22 cellular contexts compared by ENCODE assay signal in genomic region chr4:101421393-101421792, GRCh38.
DNase-seq lines count a peak whose midpoint lies in the region; ATAC-seq and TF ChIP-seq lines count a peak whose summit lies in the region.
"Had no signal": no experiment of that assay in that cellular context is flagged by ENCODE, and none has a peak within 500 bp of the region (broad histone marks: within the 10 kb centered on the region; RNA-seq: fewer than 3 reads in every experiment).

No MANE protein-coding gene starts in this region.

- H3F3A ChIP-seq in GM23248 (ENCODE audit: insufficient read depth) (no peaks in the 10 kb centered on the region), neural progenitor cell (ENCODE audit: low read depth) (peaks cover 21% of the 10 kb centered on the region)

- no peaks in the 10 kb centered on the region for H3K4me1 ChIP-seq in GM23248 (ENCODE audit: insufficient read depth)
- no peaks in the 10 kb centered on the region for H3K4me1 ChIP-seq in adipocyte (ENCODE audit: control insufficient read depth, insufficient read depth, low read length)
- no peaks in the 10 kb centered on the region for H3K4me1 ChIP-seq in mesenchymal stem cell (ENCODE audit: control insufficient read depth, insufficient read depth, low read depth, low read length)
- peaks cover 38% of the 10 kb centered on the region for H3K4me1 ChIP-seq in neural progenitor cell
- H3K4me1 ChIP-seq in CD4-positive, alpha-beta memory T cell (ENCODE audit: insufficient read depth, low read length), result peaks cover 37% of the 10 kb centered on the region

- CTCF ChIA-PET in CD4-positive, alpha-beta memory T cell (lab: Charles Lee; ENCODE audit: partially characterized antibody), result no interaction called here

- H3K79me2 ChIP-seq in GM23248 (ENCODE audit: insufficient read depth) (no peaks in the 10 kb centered on the region), neural progenitor cell (ENCODE audit: low read depth) (no peaks in the 10 kb centered on the region)

- no peak overlapping the region for H3K27ac ChIP-seq in GM23248
- H3K27ac ChIP-seq in mesenchymal stem cell (ENCODE audit: low read length, poor library complexity, severe bottlenecking), result no peak overlapping the region
- no peak overlapping the region for H3K27ac ChIP-seq in neural progenitor cell
- H3K27ac ChIP-seq in CD4-positive, alpha-beta memory T cell (ENCODE audit: low read depth, low read length), result no peak overlapping the region
- H3K27ac ChIP-seq: HL-60, Peyer's patch had no signal

- H2BK120ac ChIP-seq in mesenchymal stem cell (ENCODE audit: low read depth, low read length), result no peak overlapping the region

- POLR2A ChIA-PET in CD4-positive, alpha-beta memory T cell (lab: Charles Lee; ENCODE audit: partially characterized antibody), result no interaction called here

- in situ Hi-C loops in GM23248 (cut with MboI), result no loop called here
- in situ Hi-C loops in G401 (cut with HindIII; ENCODE audit: low sequenced_read_pairs), result no loop called here

- H3K4me3 ChIP-seq in GM23248, result no peak overlapping the region
- H3K4me3 ChIP-seq in adipocyte (ENCODE audit: low read length), result no peak overlapping the region
- no peak overlapping the region for H3K4me3 ChIP-seq in mesenchymal stem cell (ENCODE audit: insufficient read depth in 1 of 2, low read depth in 1 of 2, low read length in 2 of 2)
- no peak overlapping the region for H3K4me3 ChIP-seq in neural progenitor cell
- H3K4me3 ChIP-seq in CD4-positive, alpha-beta memory T cell (ENCODE audit: low read length in 2 of 2), result no peak overlapping the region
- H3K4me3 ChIP-seq: Peyer's patch had no signal

- TF ChIP-seq CTCF in neural progenitor cell (IDR thresholded peaks at IDR 0.05), result no peak

- H4K20me1 ChIP-seq in GM23248 (ENCODE audit: insufficient read depth) (no peaks in the 10 kb centered on the region), neural progenitor cell (ENCODE audit: low read depth) (peaks cover 3% of the 10 kb centered on the region)

- 62 to 69% methylated on average over 2 of the region's 2 CpGs for WGBS in GM23248 (ENCODE audit: low coverage in 1 of 2, low lambda C conversion rate in 2 of 2, missing lambda C conversion rate in 2 of 2), 2 experiments
- WGBS in mesenchymal stem cell, result no CpG with 5 or more reads among the region's 2 CpGs

- ATAC-seq in GM18519 (IDR thresholded peaks at IDR 0.05; ENCODE audit: low FRiP score, unreplicated experiment), result no peak
- ATAC-seq: Right ventricle myocardium inferior had no signal

- no peaks in the 10 kb centered on the region for H3K9me2 ChIP-seq in GM23248 (ENCODE audit: insufficient read depth)

- H2BK5ac ChIP-seq in mesenchymal stem cell (ENCODE audit: low read depth, low read length, poor library complexity, severe bottlenecking), result no peak overlapping the region

- H3K4me1 Mint-ChIP-seq in neural progenitor cell, result peaks cover 5% of the 10 kb centered on the region
- H3K4me1 Mint-ChIP-seq in CD4-positive, alpha-beta memory T cell, result peaks cover 23 to 36% (median 28%) of the 10 kb centered on the region in 4 donors

- no peaks in the 10 kb centered on the region for H3K27me3 ChIP-seq in GM23248 (replicated peaks; ENCODE audit: insufficient read depth)
- H3K27me3 ChIP-seq in adipocyte (replicated peaks; ENCODE audit: control insufficient read depth, insufficient read depth, low read length), result no peaks in the 10 kb centered on the region
- H3K27me3 ChIP-seq in mesenchymal stem cell (ENCODE audit: control insufficient read depth in 1 of 2, insufficient read depth in 1 of 2, low read length in 2 of 2), result no peaks in the 10 kb centered on the region
- H3K27me3 ChIP-seq in neural progenitor cell, result no peaks in the 10 kb centered on the region
- H3K27me3 ChIP-seq in CD4-positive, alpha-beta memory T cell (ENCODE audit: insufficient read depth, low read length), result no peaks in the 10 kb centered on the region
- H3K27me3 ChIP-seq: Peyer's patch had no signal

- H3K4me3 Mint-ChIP-seq in neural progenitor cell, result no peak overlapping the region
- H3K4me3 Mint-ChIP-seq in CD4-positive, alpha-beta memory T cell, result no peak overlapping the region
- H3K4me3 Mint-ChIP-seq: B cell, H9 had no signal

- DNase-seq in GM23248 (peak; percentile 5), adipocyte (ENCODE audit: low read depth) (peak; percentile 61), mesenchymal stem cell (peak; percentile 2), neural progenitor cell (ENCODE audit: low spot score) (no peak), G401 (ENCODE audit: low spot score) (no peak)
- DNase-seq in CD4-positive, alpha-beta memory T cell, result no peak
- DNase-seq: COR-L47; DMS 273 treated with DMSO at 0.1 percent for 48 hours; H9; NCI-H1092 treated with DMSO at 0.1 percent for 48 hours; NCI-H146; NCI-H2029 treated with DMSO at 0.1 percent for 48 hours; NCI-H2171; NCI-H526 treated with DMSO at 0.1 percent for 48 hours; NK-92 treated with Interleukin-12 subunit alpha and Interleukin-12 subunit beta, amount 100 ng/mL, for 24 hours; Peyer's patch; T-helper 1 cell had no signal

- peak; percentile 25; the same call in 1 of the 2 replicates for TF ChIP-seq EP300 in Ishikawa (IDR thresholded peaks at IDR 0.05; ENCODE audit: borderline replicate concordance)

- no peak overlapping the region for H4K91ac ChIP-seq in mesenchymal stem cell (ENCODE audit: low read length)

- H3K4me2 ChIP-seq in GM23248 (ENCODE audit: unreplicated experiment) (no peak overlapping the region), mesenchymal stem cell (ENCODE audit: low read length, poor library complexity, severe bottlenecking) (no peak overlapping the region), neural progenitor cell (no peak overlapping the region)

- H3K36me3 Mint-ChIP-seq in neural progenitor cell, result no peaks in the 10 kb centered on the region
- H3K36me3 Mint-ChIP-seq in CD4-positive, alpha-beta memory T cell, result no peaks in the 10 kb centered on the region

- H4K8ac ChIP-seq in mesenchymal stem cell (ENCODE audit: low read length), result no peak overlapping the region

- H3K14ac ChIP-seq in mesenchymal stem cell (ENCODE audit: low read length in 2 of 2), result no peak overlapping the region

- H3K9me3 ChIP-seq in GM23248 (ENCODE audit: low read depth) (no peaks in the 10 kb centered on the region), adipocyte (ENCODE audit: control insufficient read depth, low read length) (no peaks in the 10 kb centered on the region), mesenchymal stem cell (ENCODE audit: control insufficient read depth, low read length) (no peaks in the 10 kb centered on the region), neural progenitor cell (ENCODE audit: low read depth) (no peaks in the 10 kb centered on the region)
- no peaks in the 10 kb centered on the region for H3K9me3 ChIP-seq in CD4-positive, alpha-beta memory T cell (ENCODE audit: control insufficient read depth in 1 of 2, low read length in 2 of 2)
- H3K9me3 ChIP-seq: Peyer's patch had no signal

- H3K79me1 ChIP-seq in mesenchymal stem cell (replicated peaks; ENCODE audit: low read length, poor library complexity, severe bottlenecking), result no peaks in the 10 kb centered on the region

- H3K9me3 Mint-ChIP-seq in neural progenitor cell, result no peaks in the 10 kb centered on the region
- peaks cover 0 to 2% (median 0%) of the 10 kb centered on the region in 8 donors for H3K9me3 Mint-ChIP-seq in CD4-positive, alpha-beta memory T cell
- H3K9me3 Mint-ChIP-seq: H9 had no signal

- H2AK5ac ChIP-seq in mesenchymal stem cell (ENCODE audit: low read length, severe bottlenecking), result no peak overlapping the region

- no peaks in the 10 kb centered on the region for H3K27me3 Mint-ChIP-seq in neural progenitor cell (ENCODE audit: insufficient read depth, low read depth)
- H3K27me3 Mint-ChIP-seq in CD4-positive, alpha-beta memory T cell, result peaks cover 12 to 19% of the 10 kb centered on the region in 2 donors
- H3K27me3 Mint-ChIP-seq: B cell had no signal

- H3K9ac ChIP-seq in GM23248 (no peak overlapping the region), adipocyte (ENCODE audit: low read length) (no peak overlapping the region), mesenchymal stem cell (ENCODE audit: low read length) (no peak overlapping the region), neural progenitor cell (no peak overlapping the region)

- TF ChIP-seq RAD21 in Ishikawa (IDR thresholded peaks at IDR 0.05; ENCODE audit: low read depth), result no peak

- intact Hi-C loops in CD4-positive, alpha-beta memory T cell (cut with micrococcal nuclease), result no loop called here

- no peak overlapping the region for H3K27ac Mint-ChIP-seq in neural progenitor cell
- no peak overlapping the region for H3K27ac Mint-ChIP-seq in CD4-positive, alpha-beta memory T cell
- H3K27ac Mint-ChIP-seq: B cell, H9 had no signal

- no peak overlapping the region for H3K23ac ChIP-seq in mesenchymal stem cell (ENCODE audit: low read length in 2 of 2)

- H3K36me3 ChIP-seq in GM23248 (ENCODE audit: low read depth) (no peaks in the 10 kb centered on the region), adipocyte (ENCODE audit: control insufficient read depth, insufficient read depth, low read length, severe bottlenecking) (no peaks in the 10 kb centered on the region), mesenchymal stem cell (ENCODE audit: control insufficient read depth in 1 of 2, insufficient read depth in 2 of 2, low read depth in 1 of 2, low read length in 2 of 2) (no peaks in the 10 kb centered on the region), neural progenitor cell (no peaks in the 10 kb centered on the region)
- H3K36me3 ChIP-seq in CD4-positive, alpha-beta memory T cell (ENCODE audit: insufficient read depth, low read length), result no peaks in the 10 kb centered on the region
- H3K36me3 ChIP-seq: Peyer's patch had no signal

- no peak overlapping the region for H2BK12ac ChIP-seq in mesenchymal stem cell (ENCODE audit: low read length in 2 of 2)

- H3K4ac ChIP-seq in mesenchymal stem cell (ENCODE audit: low read depth in 1 of 2, low read length in 2 of 2), result no peak overlapping the region

- no peak overlapping the region for H2BK15ac ChIP-seq in mesenchymal stem cell (ENCODE audit: low read depth, poor library complexity, severe bottlenecking)

- 0 out of 2 replicates have a peak overlapping the region, but pooled peaks have one; percentile 23 for H2AFZ ChIP-seq in GM23248
- no peak overlapping the region for H2AFZ ChIP-seq in mesenchymal stem cell (ENCODE audit: low read depth, low read length)
- H2AFZ ChIP-seq in neural progenitor cell (replicated peaks), result no peak overlapping the region

- H3K18ac ChIP-seq in mesenchymal stem cell (ENCODE audit: low read depth in 1 of 2, low read length in 2 of 2), result no peak overlapping the region

TF ChIP-seq in Ishikawa, 13 proteins besides CTCF, POLR2A, EP300 and RAD21:
- TF ChIP-seq TEAD4 (IDR thresholded peaks at IDR 0.05) (peak; percentile 65; the same call in 1 of the 2 replicates), CREB1 (IDR thresholded peaks at IDR 0.05; ENCODE audit: low read depth) (no peak), CEBPB (IDR thresholded peaks at IDR 0.05) (peak; percentile 37; the same call in 1 of the 2 replicates), NFIC (IDR thresholded peaks at IDR 0.05) (0 out of 2 replicates have a peak, but pooled peaks have one; percentile 17)

Comparison
In these comparisons a context has a peak if more than half of its experiments do, and no peak if none do; other contexts are left out.
1. DNase-seq: peak in GM23248 (single experiment), adipocyte (single experiment) and mesenchymal stem cell (single experiment); none in neural progenitor cell (single experiment), CD4-positive, alpha-beta memory T cell (0 of 5) and G401 (single experiment).